18 cellular contexts compared by ENCODE assay signal in the genomic region with DNA sequence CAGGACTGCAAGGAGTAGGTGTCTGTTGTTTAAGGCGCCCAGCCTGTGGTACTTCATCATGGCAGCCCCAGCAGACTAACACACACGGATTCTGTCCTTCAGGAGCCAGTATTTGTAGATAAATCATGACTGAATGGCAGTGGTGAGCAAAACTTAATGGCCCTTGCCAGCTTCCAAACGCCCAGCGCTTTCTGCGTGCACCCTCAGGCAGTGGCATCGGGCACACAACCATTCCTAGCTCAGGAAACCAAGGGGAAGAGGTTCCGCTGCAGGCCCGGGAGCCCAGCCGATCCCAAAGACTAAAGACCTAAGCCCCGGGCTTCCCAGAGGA.
DNase-seq lines count a peak whose midpoint lies in the region; ATAC-seq, FAIRE-seq and TF ChIP-seq lines count a peak whose summit lies in the region.
"Had no signal": no experiment of that assay in that cellular context is flagged by ENCODE, and none has a peak within 500 bp of the region (broad histone marks: within the 10 kb centered on the region; RNA-seq: fewer than 3 reads in every experiment).

No MANE protein-coding gene starts in this region.

- H3K4me1 ChIP-seq in suprapubic skin = no peaks in the 10 kb centered on the region

- no peak for TF ChIP-seq CTCF in osteocyte (IDR thresholded peaks at IDR 0.05)
- no peak for TF ChIP-seq CTCF in suprapubic skin (IDR thresholded peaks at IDR 0.05)

- no peak for FAIRE-seq in HTR-8/SVneo (lab: Jason Lieb, UNC)
- FAIRE-seq: A204.1, GM12878, GM18507 had no signal

- H3K9me3 ChIP-seq in suprapubic skin = no peaks in the 10 kb centered on the region
- H3K9me3 ChIP-seq: HAP-1 had no signal

- H3K27me3 ChIP-seq in suprapubic skin = peaks cover 7% of the 10 kb centered on the region

- no peaks in the 10 kb centered on the region for H3K9me3 Mint-ChIP-seq in activated naive CD8-positive, alpha-beta T cell treated with anti-CD3 and anti-CD28 coated beads, Interleukin-2, amount 10 ng/mL, durations not matched to agents 7 days and 5 days
- H3K9me3 Mint-ChIP-seq in activated naive CD8-positive, alpha-beta T cell treated with anti-CD3 and anti-CD28 coated beads, Interleukin-2, amount 50 U/mL, for 24 hours = no peaks in the 10 kb centered on the region
- H3K9me3 Mint-ChIP-seq in osteocyte (ENCODE audit: unreplicated experiment) = no peaks in the 10 kb centered on the region
- H3K9me3 Mint-ChIP-seq: CD4-positive, alpha-beta T cell; HFFc6 had no signal

- H3K27ac Mint-ChIP-seq in activated naive CD8-positive, alpha-beta T cell treated with anti-CD3 and anti-CD28 coated beads, Interleukin-2, amount 10 ng/mL, durations not matched to agents 7 days and 5 days = no peak overlapping the region
- no peak overlapping the region for H3K27ac Mint-ChIP-seq in activated naive CD8-positive, alpha-beta T cell treated with anti-CD3 and anti-CD28 coated beads, Interleukin-2, amount 50 U/mL, for 24 hours
- no peak overlapping the region for H3K27ac Mint-ChIP-seq in osteocyte (ENCODE audit: unreplicated experiment)
- H3K27ac Mint-ChIP-seq: B cell; CD4-positive, alpha-beta T cell; HFFc6 had no signal

- H3K4me3 Mint-ChIP-seq in activated naive CD8-positive, alpha-beta T cell treated with anti-CD3 and anti-CD28 coated beads, Interleukin-2, amount 10 ng/mL, durations not matched to agents 7 days and 5 days = no peak overlapping the region
- H3K4me3 Mint-ChIP-seq in activated naive CD8-positive, alpha-beta T cell treated with anti-CD3 and anti-CD28 coated beads, Interleukin-2, amount 50 U/mL, for 24 hours = no peak overlapping the region
- no peak overlapping the region for H3K4me3 Mint-ChIP-seq in osteocyte (ENCODE audit: unreplicated experiment)
- H3K4me3 Mint-ChIP-seq: B cell; CD4-positive, alpha-beta T cell; HFFc6 had no signal

- H3K4me3 ChIP-seq in suprapubic skin = no peak overlapping the region
- H3K4me3 ChIP-seq: GM12878, HAP-1 had no signal

- TF ChIP-seq POLR2A in suprapubic skin (IDR thresholded peaks at IDR 0.05) = no peak

- peak; percentile 14 for DNase-seq in activated naive CD8-positive, alpha-beta T cell treated with anti-CD3 and anti-CD28 coated beads, Interleukin-2, amount 10 ng/mL, durations not matched to agents 7 days and 5 days
- no peak for DNase-seq in activated naive CD8-positive, alpha-beta T cell treated with anti-CD3 and anti-CD28 coated beads, Interleukin-2, amount 50 U/mL, for 24 hours
- DNase-seq in islet precursor cell (peak; percentile 41), osteocyte (ENCODE audit: extremely low spot score, unreplicated experiment) (peak; percentile 74), suprapubic skin (ENCODE audit: low spot score in 2 of 2) (peak; percentile 30 to 45), HTR-8/SVneo (ENCODE audit: insufficient read length, low spot score) (no peak)
- DNase-seq: C1 segment of cervical spinal cord; CD4-positive, alpha-beta T cell; DMS79; GOT3; HFFc6 had no signal

- WGBS in suprapubic skin = 80% methylated on average over 10 of the region's 10 CpGs

- H3K27ac ChIP-seq in suprapubic skin = no peak overlapping the region

- no peaks in the 10 kb centered on the region for H3K36me3 ChIP-seq in suprapubic skin
- H3K36me3 ChIP-seq: HAP-1 had no signal

- no peaks in the 10 kb centered on the region for H3K36me3 Mint-ChIP-seq in activated naive CD8-positive, alpha-beta T cell treated with anti-CD3 and anti-CD28 coated beads, Interleukin-2, amount 10 ng/mL, durations not matched to agents 7 days and 5 days
- no peaks in the 10 kb centered on the region for H3K36me3 Mint-ChIP-seq in activated naive CD8-positive, alpha-beta T cell treated with anti-CD3 and anti-CD28 coated beads, Interleukin-2, amount 50 U/mL, for 24 hours (ENCODE audit: low read depth)
- no peaks in the 10 kb centered on the region for H3K36me3 Mint-ChIP-seq in osteocyte (ENCODE audit: unreplicated experiment)

- H3K27me3 Mint-ChIP-seq in activated naive CD8-positive, alpha-beta T cell treated with anti-CD3 and anti-CD28 coated beads, Interleukin-2, amount 10 ng/mL, durations not matched to agents 7 days and 5 days = peaks cover under 1% of the 10 kb centered on the region
- H3K27me3 Mint-ChIP-seq in activated naive CD8-positive, alpha-beta T cell treated with anti-CD3 and anti-CD28 coated beads, Interleukin-2, amount 50 U/mL, for 24 hours = peaks cover 5% of the 10 kb centered on the region
- no peaks in the 10 kb centered on the region for H3K27me3 Mint-ChIP-seq in osteocyte (ENCODE audit: unreplicated experiment)
- H3K27me3 Mint-ChIP-seq: CD4-positive, alpha-beta T cell had no signal

- no peak for ATAC-seq in activated naive CD8-positive, alpha-beta T cell treated with anti-CD3 and anti-CD28 coated beads, Interleukin-2, amount 10 ng/mL, durations not matched to agents 7 days and 5 days (ENCODE audit: low read depth)
- no peak for ATAC-seq in activated naive CD8-positive, alpha-beta T cell treated with anti-CD3 and anti-CD28 coated beads, Interleukin-2, amount 50 U/mL, for 24 hours
- ATAC-seq in HG02981 (IDR thresholded peaks at IDR 0.05; ENCODE audit: unreplicated experiment) = no peak
- ATAC-seq in GM21423 (IDR thresholded peaks at IDR 0.05; ENCODE audit: unreplicated experiment) = no peak
- ATAC-seq: GM12878 had no signal

- no peak for TF ChIP-seq EP300 in suprapubic skin (IDR thresholded peaks at IDR 0.05)

- POLR2A ChIA-PET in activated naive CD8-positive, alpha-beta T cell treated with anti-CD3 and anti-CD28 coated beads, Interleukin-2, amount 10 ng/mL, durations not matched to agents 7 days and 5 days (lab: Charles Lee) = no interaction called here

- H3K4me1 Mint-ChIP-seq in activated naive CD8-positive, alpha-beta T cell treated with anti-CD3 and anti-CD28 coated beads, Interleukin-2, amount 10 ng/mL, durations not matched to agents 7 days and 5 days = peaks cover 2% of the 10 kb centered on the region
- no peaks in the 10 kb centered on the region for H3K4me1 Mint-ChIP-seq in activated naive CD8-positive, alpha-beta T cell treated with anti-CD3 and anti-CD28 coated beads, Interleukin-2, amount 50 U/mL, for 24 hours
- H3K4me1 Mint-ChIP-seq in osteocyte (ENCODE audit: unreplicated experiment) = peaks cover 8% of the 10 kb centered on the region
- H3K4me1 Mint-ChIP-seq: B cell had no signal

Comparison
In these comparisons a context has a peak if more than half of its experiments do, and no peak if none do; other contexts are left out.
1. DNase-seq: peak in activated naive CD8-positive, alpha-beta T cell treated with anti-CD3 and anti-CD28 coated beads, Interleukin-2, amount 10 ng/mL, durations not matched to agents 7 days and 5 days (single experiment), islet precursor cell (single experiment), osteocyte (single experiment) and suprapubic skin (2 of 2); none in activated naive CD8-positive, alpha-beta T cell treated with anti-CD3 and anti-CD28 coated beads, Interleukin-2, amount 50 U/mL, for 24 hours (single experiment) and HTR-8/SVneo (single experiment).